ENCODE assay signal across 8 cellular contexts in genomic region chr10:63267414-63268138, GRCh38.
A peak's percentile ranks its signal among the peaks of the same experiment; 100 is the strongest.
DNase-seq lines count a peak whose midpoint lies in the region; ATAC-seq and TF ChIP-seq lines count a peak whose summit lies in the region.

No MANE protein-coding gene starts in this region.

- WGBS in neuronal stem cell (ENCODE audit: extremely low coverage in 2 of 2, insufficient read length in 2 of 2, insufficient replicate concordance in 1 of 2), 2 donors = no CpG with 5 or more reads among the region's 6 CpGs

- peak overlapping the region; percentile 100 for H3K27ac Mint-ChIP-seq in activated T-cell treated with anti-CD3 and anti-CD28 coated beads, Interleukin-2, amount 50 U/mL, for 24 hours
- H3K27ac Mint-ChIP-seq in activated CD4-positive, alpha-beta memory T cell treated with anti-CD3 and anti-CD28 coated beads for 36 hours = peak overlapping the region; percentile 97

- H3K4me1 Mint-ChIP-seq in activated T-cell treated with anti-CD3 and anti-CD28 coated beads, Interleukin-2, amount 50 U/mL, for 24 hours (ENCODE audit: low read depth) = peaks cover 28% of the 10 kb centered on the region
- H3K4me1 Mint-ChIP-seq in activated CD4-positive, alpha-beta memory T cell treated with anti-CD3 and anti-CD28 coated beads for 36 hours (ENCODE audit: low read depth) = peaks cover 20% of the 10 kb centered on the region

- intact Hi-C loops in activated CD4-positive, alpha-beta memory T cell treated with anti-CD3 and anti-CD28 coated beads for 36 hours (cut with micrococcal nuclease) = loop anchor here (2.0 to 5.0 kb wide), 10 partner anchors 51 to 1365 kb away; partner anchors contain the start of genes ARID5B and REEP3

- no peaks in the 10 kb centered on the region for H3K79me1 ChIP-seq in neuronal stem cell (ENCODE audit: low read depth, low read length)

- ATAC-seq in GM18870 (IDR thresholded peaks at IDR 0.05; ENCODE audit: unreplicated experiment) = no peak

- no peak overlapping the region for H3K4ac ChIP-seq in neuronal stem cell (ENCODE audit: low read length)

- no peak overlapping the region for H3K23ac ChIP-seq in neuronal stem cell (ENCODE audit: low read depth, low read length, poor library complexity)

- no peak overlapping the region for H2AFZ ChIP-seq in neuronal stem cell (ENCODE audit: low read length)

- H3K9me3 Mint-ChIP-seq in activated T-cell treated with anti-CD3 and anti-CD28 coated beads, Interleukin-2, amount 50 U/mL, for 24 hours = no peaks in the 10 kb centered on the region
- H3K9me3 Mint-ChIP-seq in activated CD4-positive, alpha-beta memory T cell treated with anti-CD3 and anti-CD28 coated beads for 36 hours = no peaks in the 10 kb centered on the region

- peak overlapping the region; percentile 95 for H3K4me3 Mint-ChIP-seq in activated T-cell treated with anti-CD3 and anti-CD28 coated beads, Interleukin-2, amount 50 U/mL, for 24 hours
- peak overlapping the region; percentile 97 for H3K4me3 Mint-ChIP-seq in activated CD4-positive, alpha-beta memory T cell treated with anti-CD3 and anti-CD28 coated beads for 36 hours

- no peak overlapping the region for H3K14ac ChIP-seq in neuronal stem cell (ENCODE audit: low read length)

- H2BK120ac ChIP-seq in neuronal stem cell (ENCODE audit: low read depth, low read length) = no peak overlapping the region

- H4K91ac ChIP-seq in neuronal stem cell (ENCODE audit: low read depth, low read length, poor library complexity) = no peak overlapping the region

- H3K27ac ChIP-seq in neuronal stem cell (replicated peaks; ENCODE audit: low read length) = peak overlapping the region; percentile 48

- no peak overlapping the region for H3K18ac ChIP-seq in neuronal stem cell (ENCODE audit: low read length)

- no peaks in the 10 kb centered on the region for H3K9me3 ChIP-seq in neuronal stem cell (replicated peaks in 1 of 2; ENCODE audit: control insufficient read depth in 2 of 2, insufficient read depth in 1 of 2, low read depth in 1 of 2, low read length in 2 of 2)

- H3K36me3 ChIP-seq in neuronal stem cell (replicated peaks in 1 of 2; ENCODE audit: control insufficient read depth in 2 of 2, insufficient read depth in 2 of 2, low read length in 2 of 2) = peaks cover 0 to 15% of the 10 kb centered on the region in 2 donors

- POLR2A ChIA-PET in activated CD4-positive, alpha-beta memory T cell treated with anti-CD3 and anti-CD28 coated beads for 36 hours (lab: Charles Lee) = interaction anchor here (0.6 to 5.3 kb wide), 11 partner anchors 12 to 1218 kb away, joined by 3 to 22 read pairs (median 6); partner anchors contain the start of gene REEP3

- H2BK15ac ChIP-seq in neuronal stem cell (ENCODE audit: low read length) = no peak overlapping the region

- H3K4me2 ChIP-seq in neuronal stem cell (ENCODE audit: insufficient read depth, low read length, poor library complexity, severe bottlenecking) = no peak overlapping the region

- no peaks in the 10 kb centered on the region for H3K4me1 ChIP-seq in neuronal stem cell (ENCODE audit: control insufficient read depth in 2 of 2, insufficient read depth in 1 of 2, low read depth in 1 of 2, low read length in 2 of 2)

- DNase-seq in activated T-cell treated with anti-CD3 and anti-CD28 coated beads, Interleukin-2, amount 50 U/mL, for 24 hours = no peak
- DNase-seq in activated T-cell treated with anti-CD3 and anti-CD28 coated beads for 4 hours (no peak), Kasumi-1 (lab: John Stamatoyannopoulos, UW) (peak; percentile 89 to 92), foreskin fibroblast (peak; percentile 82 to 92), neuronal stem cell (ENCODE audit: low spot score) (no peak), GOT3 (lab: John Stamatoyannopoulos, UW) (no peak)
- DNase-seq in activated CD4-positive, alpha-beta memory T cell treated with anti-CD3 and anti-CD28 coated beads for 36 hours = no peak

- H4K8ac ChIP-seq in neuronal stem cell (ENCODE audit: low read depth, low read length) = no peak overlapping the region

- peak overlapping the region; percentile 72 to 83 for H3K4me3 ChIP-seq in foreskin fibroblast (ENCODE audit: low read depth in 1 of 2, low read length in 2 of 2)
- H3K4me3 ChIP-seq in neuronal stem cell (ENCODE audit: low read length in 2 of 2) = peak overlapping the region; percentile 58 to 75

- no peak overlapping the region for H3K9ac ChIP-seq in neuronal stem cell (ENCODE audit: low read depth, low read length, poor library complexity)

- H3K36me3 Mint-ChIP-seq in activated T-cell treated with anti-CD3 and anti-CD28 coated beads, Interleukin-2, amount 50 U/mL, for 24 hours (ENCODE audit: low read depth) = peaks cover 30% of the 10 kb centered on the region
- H3K36me3 Mint-ChIP-seq in activated CD4-positive, alpha-beta memory T cell treated with anti-CD3 and anti-CD28 coated beads for 36 hours = peaks cover 12% of the 10 kb centered on the region

- no peaks in the 10 kb centered on the region for H3K27me3 Mint-ChIP-seq in activated T-cell treated with anti-CD3 and anti-CD28 coated beads, Interleukin-2, amount 50 U/mL, for 24 hours
- no peaks in the 10 kb centered on the region for H3K27me3 Mint-ChIP-seq in activated CD4-positive, alpha-beta memory T cell treated with anti-CD3 and anti-CD28 coated beads for 36 hours

- H2BK5ac ChIP-seq in neuronal stem cell (ENCODE audit: low read length) = no peak overlapping the region

- H2AK5ac ChIP-seq in neuronal stem cell (ENCODE audit: low read depth, low read length) = no peak overlapping the region

- no peak overlapping the region for H2BK12ac ChIP-seq in neuronal stem cell (ENCODE audit: low read length)

- no peak for TF ChIP-seq CTCF in foreskin fibroblast (IDR thresholded peaks at IDR 0.05; ENCODE audit: low read depth, low read length)

- H3K27me3 ChIP-seq in neuronal stem cell (ENCODE audit: control insufficient read depth in 3 of 3, insufficient read depth in 3 of 3, low read depth in 1 of 3, low read length in 3 of 3) = no peaks in the 10 kb centered on the region

- CTCF ChIA-PET in activated CD4-positive, alpha-beta memory T cell treated with anti-CD3 and anti-CD28 coated beads for 36 hours (lab: Charles Lee) = interaction anchor here (0.5 to 2.9 kb wide), 8 partner anchors 9 to 453 kb away, joined by 3 to 14 read pairs (median 4); partner anchors contain the start of gene REEP3

Comparison
In these comparisons a context has a peak if more than half of its experiments do, and no peak if none do; other contexts are left out.
1. DNase-seq: peak in Kasumi-1 (2 of 2) and foreskin fibroblast (2 of 2); none in activated T-cell treated with anti-CD3 and anti-CD28 coated beads, Interleukin-2, amount 50 U/mL, for 24 hours (single experiment), activated T-cell treated with anti-CD3 and anti-CD28 coated beads for 4 hours (single experiment), activated CD4-positive, alpha-beta memory T cell treated with anti-CD3 and anti-CD28 coated beads for 36 hours (single experiment), neuronal stem cell (single experiment) and GOT3 (single experiment).